10 cellular contexts compared by ENCODE assay signal in genomic region chr15:23686466-23687142, GRCh38. TPM values are rescaled to one million over a fixed set of nuclear protein-coding genes. Genes with fewer than 3 reads are reported as not detected.
DNase-seq lines count a peak whose midpoint lies in the region; ATAC-seq, FAIRE-seq and TF ChIP-seq lines count a peak whose summit lies in the region.
"Had no signal": no experiment of that assay in that cellular context is flagged by ENCODE, and none has a peak within 500 bp of the region (broad histone marks: within the 10 kb centered on the region; RNA-seq: fewer than 3 reads in every experiment).

No MANE protein-coding gene starts in this region.

- H3K27me3 ChIP-seq in liver (ENCODE audit: control insufficient read depth in 4 of 4, insufficient read depth in 4 of 4, low read length in 3 of 4) (peaks cover 0 to 2% (median 0%) of the 10 kb centered on the region in 4 donors), HepG2 (ENCODE audit: control insufficient read depth in 1 of 2, insufficient read depth in 2 of 2, low read length in 2 of 2) (no peaks in the 10 kb centered on the region), foreskin keratinocyte (no peaks in the 10 kb centered on the region), neural progenitor cell (no peaks in the 10 kb centered on the region), aorta (ENCODE audit: control insufficient read depth in 1 of 2, insufficient read depth in 2 of 2, low read length in 1 of 2) (no peaks in the 10 kb centered on the region)

- DNase-seq in HepG2 (ENCODE audit: low spot score) (no peak), foreskin keratinocyte (no peak), neural progenitor cell (ENCODE audit: low spot score) (peak; percentile 51), aorta (no peak), T-helper 9 cell (no peak), DMS153 (lab: John Stamatoyannopoulos, UW) (no peak), pons (ENCODE audit: low spot score) (no peak)

- no peaks in the 10 kb centered on the region for H4K20me1 ChIP-seq in HepG2 (ENCODE audit: insufficient read depth, low read length)
- peaks cover 6% of the 10 kb centered on the region for H4K20me1 ChIP-seq in neural progenitor cell (ENCODE audit: low read depth)

- H3K36me3 Mint-ChIP-seq in neural progenitor cell = no peaks in the 10 kb centered on the region

- H3K4me1 ChIP-seq in liver (ENCODE audit: control insufficient read depth in 4 of 4, insufficient read depth in 4 of 4, low read length in 3 of 4) = no peaks in the 10 kb centered on the region
- H3K4me1 ChIP-seq in HepG2 (ENCODE audit: insufficient read depth, low read length) = peaks cover 34% of the 10 kb centered on the region
- H3K4me1 ChIP-seq in foreskin keratinocyte = no peaks in the 10 kb centered on the region
- peaks cover 10% of the 10 kb centered on the region for H3K4me1 ChIP-seq in neural progenitor cell
- H3K4me1 ChIP-seq in aorta (ENCODE audit: control insufficient read depth in 1 of 2, insufficient read depth in 2 of 2, low read length in 2 of 2) = no peaks in the 10 kb centered on the region

- BruUV-seq in HepG2 (replicated peaks; lab: Mats Ljungman, UMichigan) = no TSS peak

- no peak for ATAC-seq in HepG2
- peak; percentile 25 for ATAC-seq in foreskin keratinocyte
- peak; percentile 58 for ATAC-seq in aorta (ENCODE audit: low FRiP score)

- 36% methylated on average over 57 of the region's 57 CpGs for WGBS in liver
- 90% methylated on average over 14 of the region's 57 CpGs for WGBS in HepG2 (ENCODE audit: low lambda C conversion rate)
- 29 to 33% methylated on average over 57 of the region's 57 CpGs for WGBS in aorta, 2 donors

- peaks cover 4% of the 10 kb centered on the region for H3K27me3 Mint-ChIP-seq in neural progenitor cell (ENCODE audit: insufficient read depth, low read depth)

- peaks cover 9% of the 10 kb centered on the region for H3K9me3 Mint-ChIP-seq in neural progenitor cell

- no peak overlapping the region for H3K27ac Mint-ChIP-seq in neural progenitor cell

- H3K36me3 ChIP-seq in liver (ENCODE audit: control insufficient read depth in 4 of 4, insufficient read depth in 3 of 4, low read depth in 1 of 4, low read length in 3 of 4) (no peaks in the 10 kb centered on the region), HepG2 (replicated peaks in 1 of 2; ENCODE audit: control insufficient read depth in 1 of 2, insufficient read depth in 2 of 2, low read length in 2 of 2) (no peaks in the 10 kb centered on the region), neural progenitor cell (no peaks in the 10 kb centered on the region), aorta (ENCODE audit: control insufficient read depth in 1 of 2, insufficient read depth in 2 of 2, low read length in 1 of 2) (no peaks in the 10 kb centered on the region)

- no peaks in the 10 kb centered on the region for H3F3A ChIP-seq in neural progenitor cell (ENCODE audit: low read depth)

- H3K27ac ChIP-seq in liver (ENCODE audit: low read depth in 1 of 2, low read length in 2 of 2) (no peak overlapping the region), HepG2 (ENCODE audit: extremely low read length, insufficient read depth, low read length) (no peak overlapping the region), foreskin keratinocyte (no peak overlapping the region), neural progenitor cell (no peak overlapping the region), aorta (ENCODE audit: low read depth in 1 of 2, low read length in 2 of 2) (no peak overlapping the region)

- H3K9me3 ChIP-seq in liver (ENCODE audit: control insufficient read depth in 4 of 4, low read length in 3 of 4) (no peaks in the 10 kb centered on the region), HepG2 (ENCODE audit: low read length) (no peaks in the 10 kb centered on the region), neural progenitor cell (ENCODE audit: low read depth) (no peaks in the 10 kb centered on the region), aorta (ENCODE audit: control insufficient read depth, low read length) (no peaks in the 10 kb centered on the region)

- FAIRE-seq in HepG2 (lab: Jason Lieb, UNC) = no peak

- CTCF ChIA-PET in HepG2 (lab: Yijun Ruan, JAX; ENCODE audit: low intra/inter-chr PET ratio, low total read pairs) = no interaction called here

- POLR2A ChIA-PET in HepG2 (lab: Yijun Ruan, JAX) = no interaction called here

- TF ChIP-seq RAD21 in liver (IDR thresholded peaks at IDR 0.05) (no peak), HepG2 (CRISPR knock-in tag; IDR thresholded peaks at IDR 0.05) (no peak)

- H2AFZ ChIP-seq in HepG2 (ENCODE audit: low read length) (no peak overlapping the region), neural progenitor cell (replicated peaks) (no peak overlapping the region)

- TF ChIP-seq CTCF in liver (IDR thresholded peaks at IDR 0.05; ENCODE audit: low read depth, low read length, missing input control) = no peak
- TF ChIP-seq CTCF in HepG2 (CRISPR knock-in tag; IDR thresholded peaks at IDR 0.05) = no peak
- no peak for TF ChIP-seq CTCF in foreskin keratinocyte (conservative IDR thresholded peaks at IDR 0.05)
- TF ChIP-seq CTCF in neural progenitor cell (IDR thresholded peaks at IDR 0.05) = no peak

- no peak overlapping the region for H3K4me2 ChIP-seq in HepG2 (ENCODE audit: low read depth, low read length)
- peak overlapping the region; percentile 81 for H3K4me2 ChIP-seq in neural progenitor cell

- intact Hi-C loops in HepG2 (cut with micrococcal nuclease; ENCODE audit: unreplicated experiment) = no loop called here
- intact Hi-C loops in aorta (cut with DNase I) = no loop called here

- H3K4me3 Mint-ChIP-seq in neural progenitor cell = peak overlapping the region; percentile 81

- peak overlapping the region in 2 of 3 donors; percentile 21 to 37 for H3K4me3 ChIP-seq in liver (ENCODE audit: low read depth in 1 of 3, low read length in 3 of 3)
- H3K4me3 ChIP-seq in HepG2 (replicated peaks in 1 of 3; ENCODE audit: insufficient read depth in 1 of 3, low read depth in 2 of 3, low read length in 3 of 3) = no peak overlapping the region
- peak overlapping the region; percentile 64 for H3K4me3 ChIP-seq in neural progenitor cell
- H3K4me3 ChIP-seq in aorta (ENCODE audit: low read length in 2 of 2) = peak overlapping the region in 1 of 2 donors; percentile 48

- peaks cover 34% of the 10 kb centered on the region for H3K4me1 Mint-ChIP-seq in neural progenitor cell

- TF ChIP-seq EP300 in HepG2 (IDR thresholded peaks at IDR 0.05; ENCODE audit: low read depth in 2 of 2, low read length in 2 of 2) = no peak
- TF ChIP-seq EP300 in HepG2 (CRISPR knock-in tag; IDR thresholded peaks at IDR 0.05; ENCODE audit: borderline replicate concordance) = no peak

- in situ Hi-C loops in HepG2 (cut with HindIII; ENCODE audit: extremely low pct_ligation_motif_present, low pct_unique_long_range_greater_than_20kb) = no loop called here

- H3K9ac ChIP-seq in liver (ENCODE audit: low read depth in 1 of 2, low read length in 2 of 2) (no peak overlapping the region), HepG2 (ENCODE audit: insufficient read depth, low read depth, low read length) (no peak overlapping the region), neural progenitor cell (no peak overlapping the region)

- TF ChIP-seq POLR2A in HepG2 (IDR thresholded peaks at IDR 0.05; ENCODE audit: insufficient read depth in 1 of 2, low read depth in 2 of 2, low read length in 2 of 2) = no peak

- H3K79me2 ChIP-seq in HepG2 (ENCODE audit: insufficient read depth, low read length) (no peaks in the 10 kb centered on the region), neural progenitor cell (ENCODE audit: low read depth) (peaks cover 9% of the 10 kb centered on the region)

RNA-seq across cellular contexts. Expression of gene NDN, which starts 0.5 kb away (rescaled TPM):
- total RNA-seq in liver (10 to 100 TPM in 1 of 2 donors, 1 to 10 TPM in 1; 3.8 to 37.2 TPM), HepG2 (2016; rRNA removed; fragmentation: Illumina TruSeq; extraction: Trizol) (not detected in 2 replicates), foreskin keratinocyte (5.7 and 7.5 TPM in 2 replicates), neural progenitor cell (ENCODE audit: low replicate concordance) (70.9 and 89.2 TPM in 2 replicates), aorta (10 to 100 TPM; 29.0 to 52.4 TPM)
- polyA plus RNA-seq in liver (1 to 10 TPM; 3.2 to 4.1 TPM), HepG2 (2011; rRNA removed) (0.03 TPM in 1 of 2 replicates, not detected in the other), foreskin keratinocyte (5.9 and 7.8 TPM in 2 replicates), aorta (10 to 100 TPM; 16.7 to 47.8 TPM)
- total RNA-seq in HepG2 (2016; cell fraction: cytosol; rRNA removed; fragmentation: Illumina TruSeq; extraction: Trizol; ENCODE audit: low read depth) = not detected in 2 replicates
- total RNA-seq in HepG2 (2016; cell fraction: insoluble cytoplasmic fraction; rRNA removed; fragmentation: Illumina TruSeq; extraction: Trizol) = not detected in 2 replicates
- not detected in 2 replicates for total RNA-seq in HepG2 (2016; cell fraction: membrane; rRNA removed; fragmentation: Illumina TruSeq; extraction: Trizol)
- total RNA-seq in HepG2 (2016; cell fraction: nucleus; rRNA removed; fragmentation: Illumina TruSeq; extraction: Trizol) = not detected in 2 replicates
- polyA plus RNA-seq in HepG2 (2011; cell fraction: cytosol; rRNA removed) = not detected in 2 replicates
- 0.21 and 0.23 TPM in 2 replicates for polyA plus RNA-seq in HepG2 (2011; cell fraction: nucleus; rRNA removed)
- not detected in 2 replicates for polyA plus RNA-seq in HepG2 (2012)
- not detected in 2 replicates for polyA plus RNA-seq in HepG2 (2016; cell fraction: cytosol; fragmentation: Illumina TruSeq; extraction: Trizol; ENCODE audit: low read depth)
- not detected in 2 replicates for polyA plus RNA-seq in HepG2 (2016; cell fraction: insoluble cytoplasmic fraction; fragmentation: Illumina TruSeq; extraction: Trizol; ENCODE audit: low read depth)
- polyA plus RNA-seq in HepG2 (2016; cell fraction: membrane; fragmentation: Illumina TruSeq; extraction: Trizol; ENCODE audit: low read depth) = not detected in 2 replicates
- not detected in 2 replicates for polyA plus RNA-seq in HepG2 (2016; cell fraction: nucleus; fragmentation: Illumina TruSeq; extraction: Trizol; ENCODE audit: insufficient read depth, low read depth)
- polyA minus RNA-seq in HepG2 (2011; rRNA and poly(A)+ RNA removed; ENCODE audit: low replicate concordance) = not detected in 2 replicates
- not detected in 2 replicates for polyA minus RNA-seq in HepG2 (2011; cell fraction: cytosol; rRNA and poly(A)+ RNA removed)
- polyA minus RNA-seq in HepG2 (2011; cell fraction: nucleus; rRNA and poly(A)+ RNA removed) = not detected in 2 replicates

RNA-seq across cellular contexts. Expression of gene MAGEL2, which starts 38.9 kb away (rescaled TPM):
- total RNA-seq in liver (under 1 TPM; under 0.01 to 0.09 TPM), HepG2 (2016; rRNA removed; fragmentation: Illumina TruSeq; extraction: Trizol) (not detected in 2 replicates), foreskin keratinocyte (not detected in 2 replicates), neural progenitor cell (ENCODE audit: low replicate concordance) (2.5 and 2.6 TPM in 2 replicates), aorta (under 1 TPM; 0.13 to 0.27 TPM)
- polyA plus RNA-seq in liver (under 1 TPM in 1 of 2 donors, not detected in 1; 0.02 TPM), HepG2 (2011; rRNA removed) (not detected in 2 replicates), foreskin keratinocyte (not detected in 2 replicates), aorta (under 1 TPM in 1 of 2 donors, not detected in 1; 0.10 TPM)
- not detected in 2 replicates for total RNA-seq in HepG2 (2016; cell fraction: cytosol; rRNA removed; fragmentation: Illumina TruSeq; extraction: Trizol; ENCODE audit: low read depth)
- not detected in 2 replicates for total RNA-seq in HepG2 (2016; cell fraction: insoluble cytoplasmic fraction; rRNA removed; fragmentation: Illumina TruSeq; extraction: Trizol)
- total RNA-seq in HepG2 (2016; cell fraction: membrane; rRNA removed; fragmentation: Illumina TruSeq; extraction: Trizol) = not detected in 2 replicates
- not detected in 2 replicates for total RNA-seq in HepG2 (2016; cell fraction: nucleus; rRNA removed; fragmentation: Illumina TruSeq; extraction: Trizol)
- not detected in 2 replicates for polyA plus RNA-seq in HepG2 (2011; cell fraction: cytosol; rRNA removed)
- not detected in 2 replicates for polyA plus RNA-seq in HepG2 (2011; cell fraction: nucleus; rRNA removed)
- not detected in 2 replicates for polyA plus RNA-seq in HepG2 (2012)
- not detected in 2 replicates for polyA plus RNA-seq in HepG2 (2016; cell fraction: cytosol; fragmentation: Illumina TruSeq; extraction: Trizol; ENCODE audit: low read depth)
- polyA plus RNA-seq in HepG2 (2016; cell fraction: insoluble cytoplasmic fraction; fragmentation: Illumina TruSeq; extraction: Trizol; ENCODE audit: low read depth) = not detected in 2 replicates
- polyA plus RNA-seq in HepG2 (2016; cell fraction: membrane; fragmentation: Illumina TruSeq; extraction: Trizol; ENCODE audit: low read depth) = not detected in 2 replicates
- polyA plus RNA-seq in HepG2 (2016; cell fraction: nucleus; fragmentation: Illumina TruSeq; extraction: Trizol; ENCODE audit: insufficient read depth, low read depth) = not detected in 2 replicates
- polyA minus RNA-seq in HepG2 (2011; rRNA and poly(A)+ RNA removed; ENCODE audit: low replicate concordance) = not detected in 2 replicates
- not detected in 2 replicates for polyA minus RNA-seq in HepG2 (2011; cell fraction: cytosol; rRNA and poly(A)+ RNA removed)
- not detected in 2 replicates for polyA minus RNA-seq in HepG2 (2011; cell fraction: nucleus; rRNA and poly(A)+ RNA removed)
- total RNA-seq: HT1080, RPMI7951 had no signal

Comparison
In these comparisons a context has a peak if more than half of its experiments do, and no peak if none do; other contexts are left out.
1. H3K4me3 ChIP-seq: peak in liver (2 of 3) and neural progenitor cell (single experiment); none in HepG2 (0 of 3).